ENCODE assay signal across 15 cellular contexts in the genomic region with DNA sequence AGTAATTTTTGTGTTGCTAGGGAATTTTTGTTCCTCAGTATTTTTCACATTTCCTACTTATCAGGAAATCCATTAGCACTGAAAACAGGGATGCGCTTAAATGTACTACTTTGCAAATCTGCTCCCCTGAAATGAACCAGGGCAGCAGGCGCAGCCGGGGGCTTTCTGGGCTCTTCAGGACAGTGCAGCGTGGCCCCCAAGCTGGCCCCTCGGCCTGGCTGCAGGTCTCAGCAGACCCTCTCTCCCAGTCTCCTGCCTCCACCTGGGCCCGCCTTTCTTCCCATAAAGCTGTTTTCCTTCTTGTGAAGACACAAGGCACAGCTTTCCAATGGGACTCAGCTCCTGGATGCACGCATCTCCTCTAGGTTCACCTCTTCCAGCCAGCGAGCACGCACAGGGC. TPM values are rescaled to one million over a fixed set of nuclear protein-coding genes. Genes with fewer than 3 reads are reported as not detected.
A peak's percentile ranks its signal among the peaks of the same experiment; 100 is the strongest.
DNase-seq lines count a peak whose midpoint lies in the region; ATAC-seq and TF ChIP-seq lines count a peak whose summit lies in the region.
"Had no signal": no experiment of that assay in that cellular context is flagged by ENCODE, and none has a peak within 500 bp of the region (broad histone marks: within the 10 kb centered on the region; RNA-seq: fewer than 3 reads in every experiment).

No MANE protein-coding gene starts in this region.

- no peak overlapping the region for H3K4me2 ChIP-seq in H9 (ENCODE audit: insufficient read depth, insufficient read length, low read length)
- H3K4me2 ChIP-seq in neural progenitor cell, result no peak overlapping the region

- H3K4me3 ChIP-seq in neural progenitor cell, result no peak overlapping the region
- no peak overlapping the region for H3K4me3 ChIP-seq in upper lobe of right lung
- H3K4me3 ChIP-seq: GM23248 had no signal

- no peak for DNase-seq in H9
- DNase-seq in central memory CD8-positive, alpha-beta T cell (ENCODE audit: low spot score in 2 of 2), result no peak
- no peak for DNase-seq in neural progenitor cell (ENCODE audit: low spot score)
- DNase-seq in upper lobe of right lung, result peak; percentile 41
- no peak for DNase-seq in left ventricle myocardium superior
- DNase-seq in NCI-H526 (lab: John Stamatoyannopoulos, UW), result no peak
- DNase-seq: ACHN; BE2C; C1 segment of cervical spinal cord; Caco-2; CD4-positive, CD25-positive, alpha-beta regulatory T cell; GM23248; HCEC 1CT; IMR-90 had no signal

- H3F3A ChIP-seq in neural progenitor cell (ENCODE audit: low read depth), result no peaks in the 10 kb centered on the region

- TF ChIP-seq CTCF in H9 (conservative IDR thresholded peaks at IDR 0.05) (no peak), neural progenitor cell (IDR thresholded peaks at IDR 0.05) (no peak), upper lobe of right lung (IDR thresholded peaks at IDR 0.05) (no peak)

- H3K4me3 Mint-ChIP-seq in H9, result no peak overlapping the region
- no peak overlapping the region for H3K4me3 Mint-ChIP-seq in central memory CD8-positive, alpha-beta T cell
- no peak overlapping the region for H3K4me3 Mint-ChIP-seq in neural progenitor cell
- H3K4me3 Mint-ChIP-seq: CD4-positive, CD25-positive, alpha-beta regulatory T cell had no signal

- no peaks in the 10 kb centered on the region for H3K4me1 Mint-ChIP-seq in H9
- peaks cover 11% of the 10 kb centered on the region for H3K4me1 Mint-ChIP-seq in central memory CD8-positive, alpha-beta T cell
- no peaks in the 10 kb centered on the region for H3K4me1 Mint-ChIP-seq in neural progenitor cell

- H3K9ac ChIP-seq in H9 (ENCODE audit: extremely low read depth, insufficient read length, low read length) (no peak overlapping the region), neural progenitor cell (no peak overlapping the region)
- H3K9ac ChIP-seq: GM23248 had no signal

- H3K27me3 Mint-ChIP-seq in H9 (ENCODE audit: low read depth) (no peaks in the 10 kb centered on the region), neural progenitor cell (ENCODE audit: insufficient read depth, low read depth) (no peaks in the 10 kb centered on the region)
- H3K27me3 Mint-ChIP-seq in central memory CD8-positive, alpha-beta T cell, result no peaks in the 10 kb centered on the region
- H3K27me3 Mint-ChIP-seq: CD4-positive, CD25-positive, alpha-beta regulatory T cell had no signal

- H2AFZ ChIP-seq in H9 (ENCODE audit: low read length) (no peak overlapping the region), neural progenitor cell (replicated peaks) (no peak overlapping the region)
- H2AFZ ChIP-seq: GM23248 had no signal

- no peaks in the 10 kb centered on the region for H3K27me3 ChIP-seq in H9 (ENCODE audit: insufficient read depth, low read length)
- no peaks in the 10 kb centered on the region for H3K27me3 ChIP-seq in neural progenitor cell
- no peaks in the 10 kb centered on the region for H3K27me3 ChIP-seq in upper lobe of right lung
- H3K27me3 ChIP-seq: BE2C had no signal

- H4K91ac ChIP-seq in H9 (ENCODE audit: insufficient read length, low read depth, low read length), result no peak overlapping the region

- no peaks in the 10 kb centered on the region for H3K36me3 ChIP-seq in neural progenitor cell
- no peaks in the 10 kb centered on the region for H3K36me3 ChIP-seq in upper lobe of right lung
- H3K36me3 ChIP-seq: BE2C had no signal

- H3K56ac ChIP-seq in H9 (ENCODE audit: insufficient read length, low read depth, low read length), result no peak overlapping the region

- no peak overlapping the region for H2BK20ac ChIP-seq in H9 (ENCODE audit: low read depth, low read length, poor library complexity, severe bottlenecking)

- H3K18ac ChIP-seq in H9 (ENCODE audit: insufficient read length, low read depth, low read length), result no peak overlapping the region

- no peak overlapping the region for H3T11ph ChIP-seq in H9 (ENCODE audit: low read length)

- H2BK5ac ChIP-seq in H9 (ENCODE audit: insufficient read length, low read length), result no peak overlapping the region

- no peak overlapping the region for H2BK120ac ChIP-seq in H9 (ENCODE audit: low read depth, low read length, poor library complexity, severe bottlenecking)

- intact Hi-C loops in upper lobe of right lung (cut with DNase I), result no loop called here
- intact Hi-C loops in left ventricle myocardium superior (cut with micrococcal nuclease), result no loop called here

- H3K4me1 ChIP-seq in H9 (ENCODE audit: insufficient read depth, low read length), result no peaks in the 10 kb centered on the region
- H3K4me1 ChIP-seq in neural progenitor cell, result no peaks in the 10 kb centered on the region
- H3K4me1 ChIP-seq in upper lobe of right lung, result no peaks in the 10 kb centered on the region
- H3K4me1 ChIP-seq: BE2C, Caco-2 had no signal

- H4K5ac ChIP-seq in H9 (ENCODE audit: insufficient read length, low read depth, low read length), result no peak overlapping the region

- H4K8ac ChIP-seq in H9 (replicated peaks; ENCODE audit: insufficient read length, low read depth, low read length), result no peak overlapping the region

- H3K27ac Mint-ChIP-seq in H9 (peak overlapping the region in 2 of 3 experiments; percentile 25 to 72; a peak in 2 of 7 replicates), neural progenitor cell (peak overlapping the region; percentile 84)
- H3K27ac Mint-ChIP-seq in central memory CD8-positive, alpha-beta T cell (ENCODE audit: low read depth), result peak overlapping the region; percentile 4
- H3K27ac Mint-ChIP-seq: CD4-positive, CD25-positive, alpha-beta regulatory T cell had no signal

- no peak overlapping the region for H3K23ac ChIP-seq in H9 (ENCODE audit: insufficient read length, low read depth, low read length)

- H3K27ac ChIP-seq in H9 (ENCODE audit: insufficient read length, low read depth, low read length), result no peak overlapping the region
- H3K27ac ChIP-seq in neural progenitor cell, result no peak overlapping the region
- no peak overlapping the region for H3K27ac ChIP-seq in upper lobe of right lung
- H3K27ac ChIP-seq: GM23248 had no signal

- H3K9me3 ChIP-seq in H9 (ENCODE audit: control insufficient read depth, low read depth, low read length), result no peaks in the 10 kb centered on the region
- no peaks in the 10 kb centered on the region for H3K9me3 ChIP-seq in neural progenitor cell (ENCODE audit: low read depth)
- H3K9me3 ChIP-seq in upper lobe of right lung, result no peaks in the 10 kb centered on the region
- H3K9me3 ChIP-seq: BE2C, Caco-2 had no signal

- WGBS in H9 (ENCODE audit: extremely low coverage, insufficient read length, low lambda C conversion rate), result no CpG with 5 or more reads among the region's 9 CpGs

- H3K4ac ChIP-seq in H9 (ENCODE audit: low read depth, low read length), result no peak overlapping the region

- H3K14ac ChIP-seq in H9 (ENCODE audit: insufficient read depth, low read length), result no peak overlapping the region

- H3K36me3 Mint-ChIP-seq in H9 (ENCODE audit: insufficient read depth in 1 of 3, low read depth in 3 of 3) (peaks cover 10 to 29% (median 10%) of the 10 kb centered on the region in 3 experiments), neural progenitor cell (peaks cover 13% of the 10 kb centered on the region)
- peaks cover 5% of the 10 kb centered on the region for H3K36me3 Mint-ChIP-seq in central memory CD8-positive, alpha-beta T cell (ENCODE audit: insufficient read depth)

- no peak overlapping the region for H2BK12ac ChIP-seq in H9 (ENCODE audit: insufficient read length, low read depth, low read length)

- no peak overlapping the region for H2BK15ac ChIP-seq in H9 (ENCODE audit: low read depth, low read length)

- H3K79me1 ChIP-seq in H9 (ENCODE audit: insufficient read depth, low read depth, low read length, poor library complexity, severe bottlenecking), result no peaks in the 10 kb centered on the region

- no peak for ATAC-seq in central memory CD8-positive, alpha-beta T cell (replicated peaks; ENCODE audit: extremely low read depth, poor library complexity, severe bottlenecking)
- ATAC-seq in upper lobe of right lung (no peak), HG03175 (IDR thresholded peaks at IDR 0.05; ENCODE audit: unreplicated experiment) (no peak), left ventricle myocardium superior (no peak)

- H2AK5ac ChIP-seq in H9 (ENCODE audit: insufficient read length, low read length), result no peak overlapping the region

- H3K9me3 Mint-ChIP-seq in H9, result no peaks in the 10 kb centered on the region
- no peaks in the 10 kb centered on the region for H3K9me3 Mint-ChIP-seq in central memory CD8-positive, alpha-beta T cell
- no peaks in the 10 kb centered on the region for H3K9me3 Mint-ChIP-seq in neural progenitor cell

- H4K20me1 ChIP-seq in H9 (ENCODE audit: control insufficient read depth, insufficient read depth, insufficient read length) (no peaks in the 10 kb centered on the region), neural progenitor cell (ENCODE audit: low read depth) (peaks cover 3% of the 10 kb centered on the region)

- H3K79me2 ChIP-seq in H9 (ENCODE audit: insufficient read depth, low read length) (no peaks in the 10 kb centered on the region), neural progenitor cell (ENCODE audit: low read depth) (no peaks in the 10 kb centered on the region)

- H3K23me2 ChIP-seq in H9 (ENCODE audit: insufficient read length, low read depth, low read length, poor library complexity, severe bottlenecking), result no peaks in the 10 kb centered on the region

RNA-seq across cellular contexts. Expression of gene EIPR1, which starts 35.3 kb away (rescaled TPM):
- total RNA-seq in H9 (2021) (27.6 and 27.8 TPM in 2 replicates), neural progenitor cell (ENCODE audit: low replicate concordance) (57.1 and 73.0 TPM in 2 replicates), upper lobe of right lung (16.6 TPM), left ventricle myocardium superior (9.6 TPM)

RNA-seq across cellular contexts. Expression of gene TRAPPC12, which starts 37.2 kb away (rescaled TPM):
- total RNA-seq in H9 (2021), result 79.3 and 86.0 TPM in 2 replicates
- total RNA-seq in neural progenitor cell (ENCODE audit: low replicate concordance), result 59.5 and 70.3 TPM in 2 replicates
- 89.8 TPM for total RNA-seq in upper lobe of right lung
- total RNA-seq in left ventricle myocardium superior, result 105 TPM

Comparison
In these comparisons a context has a peak if more than half of its experiments do, and no peak if none do; other contexts are left out.
1. H3K27ac Mint-ChIP-seq: peak in every context shown above with its lines; median percentile 84 in neural progenitor cell; 48 in H9; 4 in central memory CD8-positive, alpha-beta T cell.